In the genomic region with DNA sequence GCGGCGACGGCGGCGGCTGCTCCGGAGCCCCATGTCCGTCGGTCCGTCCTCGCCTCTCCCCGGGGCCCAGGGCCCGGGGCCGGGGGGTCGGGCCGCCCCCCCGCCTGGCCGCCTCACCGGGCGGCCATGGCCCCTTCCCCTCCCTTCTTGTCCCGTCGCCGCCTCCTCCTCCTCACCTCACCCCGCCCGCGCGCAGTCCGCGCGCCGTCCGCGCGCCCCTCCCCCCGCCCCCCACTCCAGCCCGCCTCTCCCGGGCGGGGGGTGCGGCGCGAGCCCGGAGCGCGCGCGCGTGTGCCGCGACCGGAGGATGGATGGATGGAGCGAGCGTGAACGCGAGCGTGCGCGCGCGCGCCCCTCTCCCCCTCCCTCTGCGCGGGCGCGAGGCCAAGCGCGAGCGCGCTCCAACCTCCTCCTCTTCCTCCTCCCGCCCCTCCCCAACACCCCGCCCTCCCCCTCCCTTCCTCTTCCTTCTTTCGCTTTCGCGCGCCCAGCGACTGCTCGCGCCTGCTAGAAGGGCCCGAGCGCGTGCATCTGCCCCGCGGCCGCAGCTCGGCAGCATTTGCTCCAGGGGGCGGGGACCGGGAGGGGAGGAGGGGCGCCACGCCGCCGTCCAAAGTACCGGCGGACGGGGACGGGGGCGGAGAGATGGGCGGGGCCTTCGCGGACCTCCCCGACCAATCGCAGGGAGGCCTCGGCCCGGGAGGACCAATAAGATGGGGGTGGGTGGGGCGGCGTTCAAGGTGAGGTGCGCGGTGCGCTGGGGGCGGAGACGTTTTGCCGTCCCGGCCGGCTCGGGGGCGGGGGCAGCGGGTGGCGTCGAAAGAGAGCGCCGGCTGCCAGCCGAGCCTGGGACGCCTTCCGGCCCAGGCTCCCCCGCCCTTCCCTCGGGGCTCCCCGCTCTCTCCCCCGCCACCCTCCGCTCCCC, we compare ENCODE assay signal across 8 cellular contexts. TPM values are rescaled to one million over a fixed set of nuclear protein-coding genes. Genes with fewer than 3 reads are reported as not detected.
DNase-seq lines count a peak whose midpoint lies in the region; TF ChIP-seq lines count a peak whose summit lies in the region.

A gene with protein sequence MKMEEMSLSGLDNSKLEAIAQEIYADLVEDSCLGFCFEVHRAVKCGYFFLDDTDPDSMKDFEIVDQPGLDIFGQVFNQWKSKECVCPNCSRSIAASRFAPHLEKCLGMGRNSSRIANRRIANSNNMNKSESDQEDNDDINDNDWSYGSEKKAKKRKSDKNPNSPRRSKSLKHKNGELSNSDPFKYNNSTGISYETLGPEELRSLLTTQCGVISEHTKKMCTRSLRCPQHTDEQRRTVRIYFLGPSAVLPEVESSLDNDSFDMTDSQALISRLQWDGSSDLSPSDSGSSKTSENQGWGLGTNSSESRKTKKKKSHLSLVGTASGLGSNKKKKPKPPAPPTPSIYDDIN (minus strand): TSS at position 332 of the 925 bp plus-strand sequence. CDS start 1,814 bp downstream, outside the sequence.

- no peaks in the 10 kb centered on the region for H4K20me1 ChIP-seq in SK-N-SH (ENCODE audit: insufficient read depth)

- H3K36me3 ChIP-seq in SK-N-SH (replicated peaks in 1 of 2; ENCODE audit: control insufficient read depth in 1 of 2, insufficient read depth in 2 of 2, low read length in 1 of 2) (peaks cover 23 to 26% of the 10 kb centered on the region in 2 experiments), suprapubic skin (peaks cover 24% of the 10 kb centered on the region)

- no peaks in the 10 kb centered on the region for H3K9me3 Mint-ChIP-seq in HFFc6

- H3K4me3 ChIP-seq in SK-N-SH (ENCODE audit: low read depth in 2 of 2, low read length in 1 of 2): peak within 1 kb of the TSS; percentile 79 to 83
- peak within 1 kb of the TSS; percentile 94 for H3K4me3 ChIP-seq in suprapubic skin

- no peak for TF ChIP-seq EP300 in SK-N-SH (IDR thresholded peaks at IDR 0.05; ENCODE audit: borderline replicate concordance in 1 of 2, low read depth in 1 of 2, low read length in 1 of 2)
- no peak for TF ChIP-seq EP300 in suprapubic skin (IDR thresholded peaks at IDR 0.05)

- peak within 1 kb of the TSS; percentile 96 for H3K9ac ChIP-seq in SK-N-SH

- peaks cover 4% of the 10 kb centered on the region for H3K27me3 Mint-ChIP-seq in HFFc6 (ENCODE audit: insufficient read depth)

- H3K9me3 ChIP-seq in SK-N-SH (no peaks in the 10 kb centered on the region), suprapubic skin (no peaks in the 10 kb centered on the region)

- H3K4me2 ChIP-seq in SK-N-SH: peak within 1 kb of the TSS; percentile 95

- peak; percentile 79 for DNase-seq in GM04503 (ENCODE audit: low read depth)
- DNase-seq in HFFc6: peak; percentile 96
- peak; percentile 96 for DNase-seq in NCI-H1092 (lab: John Stamatoyannopoulos, UW)
- DNase-seq in SK-N-SH: peak; percentile 99
- DNase-seq in activated naive CD4-positive, alpha-beta T cell treated with anti-CD3 and anti-CD28 coated beads, Interleukin-2, amount 50 U/mL, for 16 hours: peak; percentile 100
- DNase-seq in germinal center (ENCODE audit: low spot score): peak; percentile 99
- peak; percentile 96 for DNase-seq in occipital lobe (lab: John Stamatoyannopoulos, UW)
- peak; percentile 99 to 100 for DNase-seq in suprapubic skin (ENCODE audit: low spot score in 2 of 2)

- CTCF ChIA-PET in SK-N-SH (lab: Yijun Ruan, JAX): interaction anchor here (0.5 to 6.6 kb wide), 5 partner anchors 10 to 131 kb away, joined by 3 to 61 read pairs (median 16); a partner anchor contains a TSS

- WGBS in SK-N-SH (ENCODE audit: low lambda C conversion rate): under 1% methylated on average over 44 of the region's 126 CpGs
- WGBS in suprapubic skin: no CpG with 5 or more reads among the region's 126 CpGs

- peak within 1 kb of the TSS; percentile 82 for H2AFZ ChIP-seq in SK-N-SH (ENCODE audit: low read depth)

- no peaks in the 10 kb centered on the region for H3K9me2 ChIP-seq in SK-N-SH

- no peak for TF ChIP-seq POLR2A in suprapubic skin (IDR thresholded peaks at IDR 0.05)

- H3K36me3 Mint-ChIP-seq in HFFc6 (ENCODE audit: low read depth): peaks cover 12% of the 10 kb centered on the region

- H3F3A ChIP-seq in SK-N-SH (replicated peaks; ENCODE audit: insufficient read depth): peaks cover 10% of the 10 kb centered on the region

- peaks cover 16 to 30% of the 10 kb centered on the region in 2 experiments for H3K4me1 ChIP-seq in SK-N-SH (ENCODE audit: control insufficient read depth in 1 of 2, insufficient read depth in 2 of 2, low read depth in 1 of 2, low read length in 1 of 2)
- peaks cover 48% of the 10 kb centered on the region for H3K4me1 ChIP-seq in suprapubic skin

- peaks cover 39% of the 10 kb centered on the region for H3K79me2 ChIP-seq in SK-N-SH (ENCODE audit: insufficient read depth)

- peak within 1 kb of the TSS; percentile 97 for H3K27ac Mint-ChIP-seq in HFFc6

- POLR2A ChIA-PET in SK-N-SH (lab: Yijun Ruan, JAX): interaction anchor here (0.9 to 1.6 kb wide), 5 partner anchors 13 to 110 kb away, joined by 3 to 7 read pairs (median 3); a partner anchor contains a TSS

- H3K27me3 ChIP-seq in SK-N-SH (ENCODE audit: insufficient read depth): no peaks in the 10 kb centered on the region
- no peaks in the 10 kb centered on the region for H3K27me3 ChIP-seq in suprapubic skin

- H3K4me1 Mint-ChIP-seq in HFFc6 (ENCODE audit: low read depth): peaks cover 63% of the 10 kb centered on the region

- TF ChIP-seq CTCF in HFFc6 (IDR thresholded peaks at IDR 0.05) (no peak; the same call in 1 of the 2 replicates), SK-N-SH (IDR thresholded peaks at IDR 0.05) (no peak), suprapubic skin (IDR thresholded peaks at IDR 0.05) (no peak)

- H3K27ac ChIP-seq in SK-N-SH (ENCODE audit: low read depth in 2 of 2, low read length in 1 of 2) (peak within 1 kb of the TSS; percentile 85 to 96), suprapubic skin (peak within 1 kb of the TSS; percentile 99)

- no peak for TF ChIP-seq RAD21 in SK-N-SH (IDR thresholded peaks at IDR 0.05; ENCODE audit: low read length)

- peak within 1 kb of the TSS; percentile 93 for H3K4me3 Mint-ChIP-seq in HFFc6

TF ChIP-seq in SK-N-SH, 30 proteins besides CTCF, POLR2A, EP300 and RAD21 (continues in another document):
- TF ChIP-seq TAF1 (IDR thresholded peaks at IDR 0.05; ENCODE audit: borderline replicate concordance, low read depth, low read length): peak; percentile 60; the same call in 1 of the 2 replicates
- no peak for TF ChIP-seq MEF2A (IDR thresholded peaks at IDR 0.05; ENCODE audit: borderline replicate concordance, low read depth)
- TF ChIP-seq NRF1 (IDR thresholded peaks at IDR 0.05; ENCODE audit: low read depth, low read length): peak; percentile 48
- TF ChIP-seq, protein P1, sequence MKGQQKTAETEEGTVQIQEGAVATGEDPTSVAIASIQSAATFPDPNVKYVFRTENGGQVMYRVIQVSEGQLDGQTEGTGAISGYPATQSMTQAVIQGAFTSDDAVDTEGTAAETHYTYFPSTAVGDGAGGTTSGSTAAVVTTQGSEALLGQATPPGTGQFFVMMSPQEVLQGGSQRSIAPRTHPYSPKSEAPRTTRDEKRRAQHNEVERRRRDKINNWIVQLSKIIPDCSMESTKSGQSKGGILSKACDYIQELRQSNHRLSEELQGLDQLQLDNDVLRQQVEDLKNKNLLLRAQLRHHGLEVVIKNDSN (IDR thresholded peaks at IDR 0.05; ENCODE audit: borderline replicate concordance, low read depth): no peak
- TF ChIP-seq JUND (IDR thresholded peaks at IDR 0.05): no peak
- TF ChIP-seq FOSL2 (IDR thresholded peaks at IDR 0.05; ENCODE audit: borderline replicate concordance, low read depth): no peak
- TF ChIP-seq, protein P2, sequence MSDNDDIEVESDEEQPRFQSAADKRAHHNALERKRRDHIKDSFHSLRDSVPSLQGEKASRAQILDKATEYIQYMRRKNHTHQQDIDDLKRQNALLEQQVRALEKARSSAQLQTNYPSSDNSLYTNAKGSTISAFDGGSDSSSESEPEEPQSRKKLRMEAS (IDR thresholded peaks at IDR 0.05; ENCODE audit: low read depth): peak; percentile 48; the same call in 1 of the 2 replicates
- TF ChIP-seq, protein P3, sequence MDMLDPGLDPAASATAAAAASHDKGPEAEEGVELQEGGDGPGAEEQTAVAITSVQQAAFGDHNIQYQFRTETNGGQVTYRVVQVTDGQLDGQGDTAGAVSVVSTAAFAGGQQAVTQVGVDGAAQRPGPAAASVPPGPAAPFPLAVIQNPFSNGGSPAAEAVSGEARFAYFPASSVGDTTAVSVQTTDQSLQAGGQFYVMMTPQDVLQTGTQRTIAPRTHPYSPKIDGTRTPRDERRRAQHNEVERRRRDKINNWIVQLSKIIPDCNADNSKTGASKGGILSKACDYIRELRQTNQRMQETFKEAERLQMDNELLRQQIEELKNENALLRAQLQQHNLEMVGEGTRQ (IDR thresholded peaks at IDR 0.05; ENCODE audit: borderline replicate concordance, low read depth, low read length): no peak
- TF ChIP-seq POLR2AphosphoS5 (IDR thresholded peaks at IDR 0.05; ENCODE audit: low read depth, low read length): peak; percentile 30; the same call in 1 of the 2 replicates
- no peak for TF ChIP-seq EZH2phosphoT487 (IDR thresholded peaks at IDR 0.05; ENCODE audit: borderline replicate concordance, low read depth)
- TF ChIP-seq MXI1 (IDR thresholded peaks at IDR 0.05; ENCODE audit: low read depth, low read length): 0 out of 2 replicates have a peak, but pooled peaks have one; percentile 34
- TF ChIP-seq, protein P4, sequence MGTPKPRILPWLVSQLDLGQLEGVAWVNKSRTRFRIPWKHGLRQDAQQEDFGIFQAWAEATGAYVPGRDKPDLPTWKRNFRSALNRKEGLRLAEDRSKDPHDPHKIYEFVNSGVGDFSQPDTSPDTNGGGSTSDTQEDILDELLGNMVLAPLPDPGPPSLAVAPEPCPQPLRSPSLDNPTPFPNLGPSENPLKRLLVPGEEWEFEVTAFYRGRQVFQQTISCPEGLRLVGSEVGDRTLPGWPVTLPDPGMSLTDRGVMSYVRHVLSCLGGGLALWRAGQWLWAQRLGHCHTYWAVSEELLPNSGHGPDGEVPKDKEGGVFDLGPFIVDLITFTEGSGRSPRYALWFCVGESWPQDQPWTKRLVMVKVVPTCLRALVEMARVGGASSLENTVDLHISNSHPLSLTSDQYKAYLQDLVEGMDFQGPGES (IDR thresholded peaks at IDR 0.05; ENCODE audit: low read depth, low read length): peak; percentile 43; the same call in 1 of the 2 replicates
- no peak for TF ChIP-seq TCF12 (IDR thresholded peaks at IDR 0.05)
- peak; percentile 64; the same call in 1 of the 2 replicates for TF ChIP-seq GABPA (IDR thresholded peaks at IDR 0.05; ENCODE audit: low read depth)
- no peak for TF ChIP-seq RXRA (IDR thresholded peaks at IDR 0.05; ENCODE audit: borderline replicate concordance, low read depth)
- no peak for TF ChIP-seq ELF1 (IDR thresholded peaks at IDR 0.05)
- no peak for TF ChIP-seq TEAD4 (IDR thresholded peaks at IDR 0.05; ENCODE audit: borderline replicate concordance, insufficient read depth)

RNA-seq across cellular contexts. Expression of the gene that starts here (rescaled TPM):
- total RNA-seq in HFFc6 (2021; fragmentation: NEBNext Ultra II Directional; extraction: Animal tissue kit (Norgen Biotek cat#: 25700)): 10 to 100 TPM; 61.1 to 72.2 (median 68.4) TPM
- 47.7 and 57.9 TPM in 2 replicates for polyA plus RNA-seq in SK-N-SH (2012; rRNA removed)
- 40.2 and 42.2 TPM in 2 replicates for polyA plus RNA-seq in SK-N-SH (2012; cell fraction: cytosol; rRNA removed)
- polyA plus RNA-seq in SK-N-SH (2012; cell fraction: nucleus; rRNA removed): 140 and 171 TPM in 2 replicates
- total RNA-seq in occipital lobe: 66.0 TPM
- total RNA-seq in suprapubic skin: 10 to 100 TPM; 44.1 to 75.0 (median 67.3) TPM

Comparison
In these comparisons a context has a peak if more than half of its experiments do, and no peak if none do; other contexts are left out.
1. Peak in every context shown above with its lines: DNase-seq, H3K4me3 ChIP-seq and H3K27ac ChIP-seq.